Comparison of ENCODE assay signal across 1 cellular context in genomic region chr18:23452728-23453656, GRCh38.
TF ChIP-seq lines count a peak whose summit lies in the region.

Gene RIOK3, plus strand, starts transcription at chr18:23453287. Its CDS starts 153 bp downstream, at chr18:23453440.

TF ChIP-seq in HepG2, 621 proteins besides CTCF, POLR2A, EP300 and RAD21 (continued from another document and continues in another):
- TF ChIP-seq MXD1 (CRISPR knock-in tag; IDR thresholded peaks at IDR 0.05) (peak; percentile 68; the same call in 1 of the 2 replicates), ZNF24 (IDR thresholded peaks at IDR 0.05) (no peak), SNAI1 (CRISPR knock-in tag; IDR thresholded peaks at IDR 0.05; ENCODE audit: borderline replicate concordance) (no peak), ZNF407 (CRISPR knock-in tag; IDR thresholded peaks at IDR 0.05; ENCODE audit: not compliant biosample characterization) (peak; percentile 42), CENPX (CRISPR knock-in tag; IDR thresholded peaks at IDR 0.05) (no peak), CENPT (CRISPR knock-in tag; IDR thresholded peaks at IDR 0.05; ENCODE audit: low read depth) (0 out of 2 replicates have a peak, but pooled peaks have one; percentile 43), SRSF1 (optimal IDR thresholded peaks at IDR 0.05; ENCODE audit: low read depth, low read length) (peak; percentile 53), ELF3 (CRISPR knock-in tag; IDR thresholded peaks at IDR 0.05) (peak; percentile 88; the same call in 1 of the 2 replicates), ZFP36L1 (CRISPR knock-in tag; IDR thresholded peaks at IDR 0.05) (0 out of 2 replicates have a peak, but pooled peaks have one; percentile 48), SNAPC4 (CRISPR knock-in tag; IDR thresholded peaks at IDR 0.05) (no peak), LBX2 (CRISPR knock-in tag; IDR thresholded peaks at IDR 0.05; ENCODE audit: borderline replicate concordance) (no peak), ZZZ3 (CRISPR knock-in tag; IDR thresholded peaks at IDR 0.05; ENCODE audit: borderline replicate concordance) (no peak), ZNF577 (CRISPR knock-in tag; IDR thresholded peaks at IDR 0.05; ENCODE audit: borderline replicate concordance, low read depth) (no peak), ZBTB14 (CRISPR knock-in tag; IDR thresholded peaks at IDR 0.05) (no peak), DMTF1 (CRISPR knock-in tag; IDR thresholded peaks at IDR 0.05) (no peak), HNRNPL (IDR thresholded peaks at IDR 0.05; ENCODE audit: low read depth, low read length) (peak; percentile 66; the same call in 1 of the 2 replicates), HDAC2 (CRISPR knock-in tag; IDR thresholded peaks at IDR 0.05) (peak; percentile 73), CBX1 (IDR thresholded peaks at IDR 0.05; ENCODE audit: low read depth) (no peak), PHF5A (CRISPR knock-in tag; IDR thresholded peaks at IDR 0.05; ENCODE audit: low read depth, unreplicated experiment) (no peak), ZSCAN20 (CRISPR knock-in tag; IDR thresholded peaks at IDR 0.05; ENCODE audit: borderline replicate concordance) (no peak), CSRNP1 (CRISPR knock-in tag; IDR thresholded peaks at IDR 0.05) (peak; percentile 30; the same call in 1 of the 2 replicates), MTF2 (CRISPR knock-in tag; IDR thresholded peaks at IDR 0.05; ENCODE audit: borderline replicate concordance) (no peak), CEBPB (IDR thresholded peaks at IDR 0.05; ENCODE audit: borderline replicate concordance, low read depth, low read length) (peak; percentile 38; the same call in 1 of the 2 replicates), PLRG1 (conservative IDR thresholded peaks at IDR 0.05) (no peak), ZBTB26 (CRISPR knock-in tag; IDR thresholded peaks at IDR 0.05; ENCODE audit: borderline replicate concordance) (no peak), REST (IDR thresholded peaks at IDR 0.05; ENCODE audit: borderline replicate concordance in 1 of 2, low read depth in 1 of 2, low read length in 2 of 2) (no peak), DDIT3 (CRISPR knock-in tag; IDR thresholded peaks at IDR 0.05) (no peak), ZNF256 (CRISPR knock-in tag; conservative IDR thresholded peaks at IDR 0.05) (no peak)
